In the genomic region with DNA sequence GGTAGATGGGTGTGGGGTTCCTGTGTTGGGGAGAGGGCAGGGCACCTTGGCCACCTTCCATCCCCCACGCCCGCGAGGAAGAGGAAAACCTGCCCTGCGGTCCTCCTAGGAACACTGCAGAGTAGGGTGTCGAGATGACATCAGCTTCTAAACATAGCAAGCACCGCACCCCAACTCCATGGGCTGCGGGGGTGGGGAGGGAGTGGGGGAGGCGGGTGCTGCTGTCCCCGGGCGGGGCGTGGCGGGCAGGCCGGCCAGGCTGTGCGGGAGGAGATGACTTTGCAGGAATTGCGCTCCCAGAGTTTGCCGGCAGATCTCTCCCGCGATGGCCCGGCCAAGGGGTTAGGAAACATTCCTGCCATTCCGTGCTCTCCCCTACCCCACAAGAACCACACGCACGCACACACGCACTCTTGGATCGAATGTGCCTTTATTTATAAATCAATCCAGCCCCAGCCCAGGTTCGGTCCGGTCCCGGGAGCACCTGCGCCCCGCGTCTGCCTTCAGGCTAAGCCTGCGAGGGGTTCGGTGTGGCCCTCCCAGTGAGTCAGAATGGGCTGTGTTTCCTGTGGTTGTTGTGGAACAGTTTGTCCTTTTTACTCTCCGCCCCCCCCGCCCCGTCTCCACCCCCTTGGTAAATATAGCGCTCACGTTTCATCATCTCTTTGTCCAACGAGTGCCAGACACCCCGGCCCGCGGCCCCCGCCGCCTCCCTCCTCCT, we compare ENCODE assay signal across 8 cellular contexts. TPM values are rescaled to one million over a fixed set of nuclear protein-coding genes. Genes with fewer than 3 reads are reported as not detected.
DNase-seq lines count a peak whose midpoint lies in the region; ATAC-seq and TF ChIP-seq lines count a peak whose summit lies in the region.

No MANE protein-coding gene starts in this region.

- H3K4me3 ChIP-seq in duodenal mucosa (ENCODE audit: low read depth in 1 of 2, low read length in 2 of 2) (peak overlapping the region; percentile 72 to 86), lower lobe of right lung (peak overlapping the region; percentile 56)

- intact Hi-C loops in lower lobe of right lung (cut with DNase I), result loop anchor here (10.0 kb wide), 1 partner anchor 55 kb away; no protein-coding TSS in a partner anchor

- peak; percentile 92 for DNase-seq in NCI-H748 treated with DMSO at 0.1 percent for 48 hours (lab: John Stamatoyannopoulos, UW)
- peak; percentile 84 to 87 for DNase-seq in activated CD4-positive, alpha-beta T cell treated with anti-CD3 and anti-CD28 coated beads, Interleukin-2, amount 50 U/mL, for 48 hours
- peak; percentile 98 for DNase-seq in lower lobe of right lung
- DNase-seq in stimulated activated CD4-positive, alpha-beta T cell treated with anti-CD3 and anti-CD28 coated beads, Interleukin-4, amount 100 ng/mL, for 48 hours (ENCODE audit: low read depth in 2 of 2), result peak; percentile 78 to 81

- ATAC-seq in GM19397 (IDR thresholded peaks at IDR 0.05; ENCODE audit: unreplicated experiment) (peak; percentile 39), HG03558 (IDR thresholded peaks at IDR 0.05; ENCODE audit: extremely low read depth, unreplicated experiment) (peak; percentile 1), lower lobe of right lung (peak; percentile 81 to 87)

- TF ChIP-seq CTCF in C4-2B (conservative IDR thresholded peaks at IDR 0.05), result no peak; the same call in 1 of the 2 replicates
- TF ChIP-seq CTCF in lower lobe of right lung (IDR thresholded peaks at IDR 0.05), result peak; percentile 17

- peak overlapping the region; percentile 84 to 91 for H3K9ac ChIP-seq in duodenal mucosa (ENCODE audit: low read depth in 1 of 2, low read length in 2 of 2)

- H3K4me1 ChIP-seq in duodenal mucosa (ENCODE audit: control insufficient read depth in 1 of 2, insufficient read depth in 2 of 2, low read length in 2 of 2) (peaks cover 25 to 43% of the 10 kb centered on the region in 2 donors), lower lobe of right lung (peaks cover 62% of the 10 kb centered on the region)

- no peaks in the 10 kb centered on the region for H3K27me3 ChIP-seq in duodenal mucosa (ENCODE audit: control insufficient read depth in 1 of 2, insufficient read depth in 2 of 2, low read length in 2 of 2)
- no peaks in the 10 kb centered on the region for H3K27me3 ChIP-seq in lower lobe of right lung (ENCODE audit: low read depth)

- H3K36me3 ChIP-seq in duodenal mucosa (ENCODE audit: control insufficient read depth in 1 of 2, insufficient read depth in 2 of 2, low read length in 2 of 2) (no peaks in the 10 kb centered on the region), lower lobe of right lung (no peaks in the 10 kb centered on the region)

- peak overlapping the region; percentile 98 for H3K27ac ChIP-seq in C4-2B
- H3K27ac ChIP-seq in duodenal mucosa (ENCODE audit: low read depth, low read length), result peak overlapping the region; percentile 100
- peak overlapping the region; percentile 100 for H3K27ac ChIP-seq in lower lobe of right lung

- H3K9me3 ChIP-seq in duodenal mucosa (ENCODE audit: control insufficient read depth in 1 of 2, low read length in 2 of 2) (no peaks in the 10 kb centered on the region), lower lobe of right lung (no peaks in the 10 kb centered on the region)

RNA-seq across cellular contexts. Expression of gene KLF9, which starts 5.2 kb away (rescaled TPM):
- 76.9 TPM for total RNA-seq in lower lobe of right lung

Comparison
In these comparisons a context has a peak if more than half of its experiments do, and no peak if none do; other contexts are left out.
1. Peak in every context shown above with its lines: DNase-seq, ATAC-seq, H3K4me3 ChIP-seq and H3K27ac ChIP-seq.
2. ATAC-seq: peak in every context shown above with its lines; median percentile 84 in lower lobe of right lung; 39 in GM19397; 1 in HG03558.